Comparison of ENCODE assay signal across 8 cellular contexts in the genomic region with DNA sequence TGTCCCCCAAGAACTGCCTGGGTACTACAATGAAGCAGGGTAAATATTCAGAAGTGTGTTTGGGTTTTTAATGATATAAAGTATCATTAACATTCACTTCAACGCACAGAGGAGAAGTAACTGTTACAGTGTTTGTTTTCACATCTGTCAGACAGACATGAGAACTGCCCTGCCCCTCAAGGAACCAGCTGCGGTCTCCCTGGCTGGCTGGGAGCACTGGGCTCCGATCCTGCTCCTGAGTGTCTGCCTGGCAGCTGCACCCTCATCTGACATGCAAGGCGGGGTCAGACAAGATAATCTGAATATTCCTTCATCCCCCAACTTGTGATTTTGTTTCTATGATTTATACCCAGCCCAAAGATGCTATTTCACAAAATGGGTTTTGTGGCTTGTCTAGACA.
DNase-seq lines count a peak whose midpoint lies in the region; ATAC-seq lines count a peak whose summit lies in the region.

No MANE protein-coding gene starts in this region.

- H3K9me3 ChIP-seq in T-helper 17 cell (ENCODE audit: control insufficient read depth, low read length, poor library complexity, severe bottlenecking), result no peaks in the 10 kb centered on the region

- peak overlapping the region; percentile 90 for H3K4me3 Mint-ChIP-seq in T-helper 17 cell
- H3K4me3 Mint-ChIP-seq in stimulated activated effector memory CD8-positive, alpha-beta T cell treated with anti-CD3 and anti-CD28 coated beads, Interleukin-12 subunit alpha, Interleukin-12 subunit beta, amount 100 ng/mL, for 72 hours, result peak overlapping the region; percentile 69

- intact Hi-C loops in left ventricle myocardium superior (cut with micrococcal nuclease), result no loop called here

- no peaks in the 10 kb centered on the region for H3K36me3 Mint-ChIP-seq in T-helper 17 cell (ENCODE audit: low read depth)
- peaks cover 66% of the 10 kb centered on the region for H3K36me3 Mint-ChIP-seq in stimulated activated effector memory CD8-positive, alpha-beta T cell treated with anti-CD3 and anti-CD28 coated beads, Interleukin-12 subunit alpha, Interleukin-12 subunit beta, amount 100 ng/mL, for 72 hours

- no peaks in the 10 kb centered on the region for H3K9me3 Mint-ChIP-seq in stimulated activated effector memory CD8-positive, alpha-beta T cell treated with anti-CD3 and anti-CD28 coated beads, Interleukin-12 subunit alpha, Interleukin-12 subunit beta, amount 100 ng/mL, for 72 hours

- H3K27me3 Mint-ChIP-seq in T-helper 17 cell, result no peaks in the 10 kb centered on the region

- DNase-seq in NCI-H2171 treated with DMSO at 0.1 percent for 48 hours (lab: John Stamatoyannopoulos, UW) (peak; percentile 4), NCI-H2171 (lab: John Stamatoyannopoulos, UW) (no peak), T-helper 17 cell (no peak), left ventricle myocardium superior (peak; percentile 75), NCI-H1436 treated with DMSO at 0.1 percent for 48 hours (lab: John Stamatoyannopoulos, UW) (no peak)
- DNase-seq in stimulated activated effector memory CD8-positive, alpha-beta T cell treated with anti-CD3 and anti-CD28 coated beads, Interleukin-12 subunit alpha, Interleukin-12 subunit beta, amount 100 ng/mL, for 72 hours (ENCODE audit: low spot score in 2 of 2), result no peak

- no peak for ATAC-seq in T-helper 17 cell
- peak; percentile 48 for ATAC-seq in left ventricle myocardium superior
- no peak for ATAC-seq in stimulated activated effector memory CD8-positive, alpha-beta T cell treated with anti-CD3 and anti-CD28 coated beads, Interleukin-12 subunit alpha, Interleukin-12 subunit beta, amount 100 ng/mL, for 72 hours
- no peak for ATAC-seq in HG03442 (IDR thresholded peaks at IDR 0.05; ENCODE audit: unreplicated experiment)
- ATAC-seq in HG02759 (IDR thresholded peaks at IDR 0.05; ENCODE audit: unreplicated experiment), result no peak

- peaks cover 65% of the 10 kb centered on the region for H3K4me1 Mint-ChIP-seq in T-helper 17 cell
- H3K4me1 Mint-ChIP-seq in stimulated activated effector memory CD8-positive, alpha-beta T cell treated with anti-CD3 and anti-CD28 coated beads, Interleukin-12 subunit alpha, Interleukin-12 subunit beta, amount 100 ng/mL, for 72 hours, result peaks cover 77% of the 10 kb centered on the region

- H3K27ac Mint-ChIP-seq in T-helper 17 cell, result peak overlapping the region; percentile 98
- H3K27ac Mint-ChIP-seq in stimulated activated effector memory CD8-positive, alpha-beta T cell treated with anti-CD3 and anti-CD28 coated beads, Interleukin-12 subunit alpha, Interleukin-12 subunit beta, amount 100 ng/mL, for 72 hours, result peak overlapping the region; percentile 98

Comparison
In these comparisons a context has a peak if more than half of its experiments do, and no peak if none do; other contexts are left out.
1. DNase-seq: peak in NCI-H2171 treated with DMSO at 0.1 percent for 48 hours (single experiment) and left ventricle myocardium superior (single experiment); none in NCI-H2171 (single experiment), T-helper 17 cell (0 of 3), stimulated activated effector memory CD8-positive, alpha-beta T cell treated with anti-CD3 and anti-CD28 coated beads, Interleukin-12 subunit alpha, Interleukin-12 subunit beta, amount 100 ng/mL, for 72 hours (0 of 2) and NCI-H1436 treated with DMSO at 0.1 percent for 48 hours (single experiment).